Comparison of ENCODE assay signal across 31 cellular contexts in genomic region chr11:132134322-132134721, GRCh38.
DNase-seq lines count a peak whose midpoint lies in the region; ATAC-seq and TF ChIP-seq lines count a peak whose summit lies in the region.
"Had no signal": no experiment of that assay in that cellular context is flagged by ENCODE, and none has a peak within 500 bp of the region (broad histone marks: within the 10 kb centered on the region; RNA-seq: fewer than 3 reads in every experiment).

No MANE protein-coding gene starts in this region.

- DNase-seq in Daoy (ENCODE audit: low read depth) = peak; percentile 42
- peak; percentile 87 for DNase-seq in HT1080 (ENCODE audit: low read depth)
- DNase-seq in RWPE1 (ENCODE audit: low spot score) = peak; percentile 30
- DNase-seq in fibroblast of mammary gland (ENCODE audit: low read depth) = peak; percentile 65
- no peak for DNase-seq in left lung
- DNase-seq in NCI-H1092 (lab: John Stamatoyannopoulos, UW) = no peak
- DNase-seq: activated CD4-positive, alpha-beta memory T cell treated with anti-CD3 and anti-CD28 coated beads for 36 hours; activated CD4-positive, CD25-positive, alpha-beta regulatory T cell treated with anti-CD3 and anti-CD28 coated beads, Interleukin-2, amount 50 U/mL, for 72 hours; activated CD8-positive, alpha-beta memory T cell treated with anti-CD3 and anti-CD28 coated beads, Interleukin-2, amount 50 U/mL, for 4 hours; activated naive CD4-positive, alpha-beta T cell treated with Interleukin-2 at 50 U/mL for 16 hours; adrenal gland; body of pancreas; cerebellar nuclear complex; dermis blood vessel endothelial cell; DMS153; GF-D8; immature natural killer cell; left colon; NCI-H1436 treated with DMSO at 0.1 percent for 48 hours; NCI-H2107; NCI-H345; NCI-H748 treated with DMSO at 0.1 percent for 48 hours; retina; RPMI8226; stimulated activated naive CD4-positive, alpha-beta T cell; T-helper 2 cell had no signal

- ATAC-seq in left lung (no peak), GM21717 (IDR thresholded peaks at IDR 0.05; ENCODE audit: unreplicated experiment) (no peak), HG02763 (IDR thresholded peaks at IDR 0.05; ENCODE audit: unreplicated experiment) (no peak)
- ATAC-seq: body of pancreas, GM23338, left colon had no signal

- POLR2A ChIA-PET in RWPE1 (lab: Yijun Ruan, JAX; ENCODE audit: low non-redundant PET) = no interaction called here

- no peaks in the 10 kb centered on the region for H3K9me3 ChIP-seq in left lung
- H3K9me3 ChIP-seq: adrenal gland, body of pancreas had no signal

- intact Hi-C loops in left lung (cut with DNase I) = no loop called here

- no peak for TF ChIP-seq CTCF in RWPE1 (conservative IDR thresholded peaks at IDR 0.05; ENCODE audit: low read depth)
- no peak for TF ChIP-seq CTCF in fibroblast of mammary gland (conservative IDR thresholded peaks at IDR 0.05; ENCODE audit: control insufficient read depth, insufficient read depth, low read depth, low read length)
- TF ChIP-seq CTCF in left lung (IDR thresholded peaks at IDR 0.05) = no peak

- H3K4me3 ChIP-seq in fibroblast of mammary gland (ENCODE audit: control insufficient read depth, low read depth, low read length) (no peak overlapping the region), left lung (no peak overlapping the region)
- H3K4me3 ChIP-seq: adrenal gland, body of pancreas, GM23338, SK-N-MC, skin epidermis had no signal

- no peaks in the 10 kb centered on the region for H3K36me3 ChIP-seq in left lung
- H3K36me3 ChIP-seq: adrenal gland had no signal

- H3K27ac ChIP-seq in RWPE1 (no peak overlapping the region), left lung (no peak overlapping the region)
- H3K27ac ChIP-seq: adrenal gland, body of pancreas, SK-N-MC, skin epidermis had no signal

- CTCF ChIA-PET in RWPE1 (lab: Yijun Ruan, JAX) = no interaction called here

- no peaks in the 10 kb centered on the region for H3K27me3 ChIP-seq in left lung
- H3K27me3 ChIP-seq: adrenal gland, body of pancreas had no signal

- H3K4me1 ChIP-seq in left lung = no peaks in the 10 kb centered on the region
- H3K4me1 ChIP-seq: adrenal gland had no signal

Comparison
In these comparisons a context has a peak if more than half of its experiments do, and no peak if none do; other contexts are left out.
1. DNase-seq: peak in Daoy (single experiment), HT1080 (single experiment), RWPE1 (single experiment) and fibroblast of mammary gland (single experiment); none in left lung (0 of 2) and NCI-H1092 (single experiment).